ENCODE assay signal across 10 cellular contexts in the genomic region with DNA sequence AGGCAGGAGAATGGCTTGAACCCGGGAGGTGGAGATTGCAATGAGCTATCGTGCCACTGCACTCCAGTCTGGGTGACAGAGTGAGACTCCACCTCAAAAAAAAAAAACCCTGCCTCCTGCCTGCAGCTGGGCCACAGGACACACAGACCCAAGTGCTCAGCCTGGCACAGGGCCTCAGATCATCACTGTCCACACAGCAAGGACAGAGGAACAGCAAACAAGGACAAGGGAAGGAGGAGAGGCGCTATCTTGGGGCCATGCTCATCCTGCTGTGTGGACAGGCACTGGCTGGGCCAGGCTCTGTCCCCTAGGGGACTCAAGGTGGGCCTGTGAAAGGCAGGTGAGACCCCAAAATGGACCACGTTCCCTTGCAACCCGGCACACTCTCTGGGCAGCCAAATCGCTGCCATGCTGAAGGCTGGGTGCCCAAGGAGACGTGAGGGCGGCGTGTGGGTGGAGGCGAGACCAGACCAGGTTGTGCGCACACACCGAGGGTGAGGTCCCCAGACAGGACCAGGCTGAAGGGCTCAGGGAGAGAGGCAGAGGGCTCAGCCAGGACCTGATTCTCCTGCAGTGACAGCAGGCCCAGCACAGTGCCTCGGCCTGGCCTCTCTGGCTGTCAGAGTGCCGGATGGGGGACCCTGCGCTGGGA. TPM values are rescaled to one million over a fixed set of nuclear protein-coding genes. Genes with fewer than 3 reads are reported as not detected.
DNase-seq lines count a peak whose midpoint lies in the region; ATAC-seq and TF ChIP-seq lines count a peak whose summit lies in the region.
"Had no signal": no experiment of that assay in that cellular context is flagged by ENCODE, and none has a peak within 500 bp of the region (broad histone marks: within the 10 kb centered on the region; RNA-seq: fewer than 3 reads in every experiment).

No MANE protein-coding gene starts in this region.

- peaks cover 31% of the 10 kb centered on the region for H3K4me1 Mint-ChIP-seq in activated CD4-positive, alpha-beta T cell treated with anti-CD3 and anti-CD28 coated beads, Interleukin-2, amount 10 ng/mL, durations not matched to agents 24 days and 14 days
- H3K4me1 Mint-ChIP-seq in stimulated activated effector memory CD8-positive, alpha-beta T cell treated with anti-CD3 and anti-CD28 coated beads, Interleukin-12 subunit alpha, Interleukin-12 subunit beta, amount 100 ng/mL, for 72 hours = peaks cover 49% of the 10 kb centered on the region

- H3K9me3 Mint-ChIP-seq in activated CD4-positive, alpha-beta T cell treated with anti-CD3 and anti-CD28 coated beads, Interleukin-2, amount 10 ng/mL, durations not matched to agents 24 days and 14 days = no peaks in the 10 kb centered on the region
- no peaks in the 10 kb centered on the region for H3K9me3 Mint-ChIP-seq in activated naive CD4-positive, alpha-beta T cell treated with anti-CD3 and anti-CD28 coated beads, Interleukin-2, amount 50 U/mL, for 72 hours
- no peaks in the 10 kb centered on the region for H3K9me3 Mint-ChIP-seq in stimulated activated effector memory CD8-positive, alpha-beta T cell treated with anti-CD3 and anti-CD28 coated beads, Interleukin-12 subunit alpha, Interleukin-12 subunit beta, amount 100 ng/mL, for 72 hours

- H3K27me3 Mint-ChIP-seq in activated CD4-positive, alpha-beta T cell treated with anti-CD3 and anti-CD28 coated beads, Interleukin-2, amount 10 ng/mL, durations not matched to agents 24 days and 14 days = no peaks in the 10 kb centered on the region

- intact Hi-C loops in activated CD4-positive, alpha-beta T cell treated with anti-CD3 and anti-CD28 coated beads, Interleukin-2, amount 10 ng/mL, durations not matched to agents 24 days and 14 days (cut with micrococcal nuclease) = no loop called here
- intact Hi-C loops in right cardiac atrium (cut with DNase I) = no loop called here

- ATAC-seq in activated naive CD4-positive, alpha-beta T cell treated with anti-CD3 and anti-CD28 coated beads, Interleukin-2, amount 50 U/mL, for 72 hours = no peak
- peak in 1 of 2 donors; percentile 3 for ATAC-seq in right cardiac atrium
- ATAC-seq in stimulated activated effector memory CD8-positive, alpha-beta T cell treated with anti-CD3 and anti-CD28 coated beads, Interleukin-12 subunit alpha, Interleukin-12 subunit beta, amount 100 ng/mL, for 72 hours = no peak

- H3K4me3 Mint-ChIP-seq in activated CD4-positive, alpha-beta T cell treated with anti-CD3 and anti-CD28 coated beads, Interleukin-2, amount 10 ng/mL, durations not matched to agents 24 days and 14 days = peak overlapping the region; percentile 49
- H3K4me3 Mint-ChIP-seq in stimulated activated effector memory CD8-positive, alpha-beta T cell treated with anti-CD3 and anti-CD28 coated beads, Interleukin-12 subunit alpha, Interleukin-12 subunit beta, amount 100 ng/mL, for 72 hours = peak overlapping the region; percentile 72

- TF ChIP-seq CTCF in suprapubic skin (IDR thresholded peaks at IDR 0.05) = no peak

- no peak for TF ChIP-seq EP300 in suprapubic skin (IDR thresholded peaks at IDR 0.05)

- DNase-seq in activated CD4-positive, alpha-beta T cell treated with anti-CD3 and anti-CD28 coated beads, Interleukin-2, amount 10 ng/mL, durations not matched to agents 24 days and 14 days = no peak
- no peak for DNase-seq in activated CD4-positive, alpha-beta T cell treated with anti-CD3 and anti-CD28 coated beads for 48 hours
- DNase-seq in activated naive CD4-positive, alpha-beta T cell treated with anti-CD3 and anti-CD28 coated beads, Interleukin-2, amount 50 U/mL, for 72 hours (ENCODE audit: low spot score in 2 of 2) = no peak
- DNase-seq in right cardiac atrium (peak; percentile 44 to 80 (median 73)), GM03348 (ENCODE audit: low spot score) (no peak), suprapubic skin (ENCODE audit: low spot score in 2 of 2) (no peak), HK-2 (ENCODE audit: unreplicated experiment) (no peak)
- DNase-seq in stimulated activated effector memory CD8-positive, alpha-beta T cell treated with anti-CD3 and anti-CD28 coated beads, Interleukin-12 subunit alpha, Interleukin-12 subunit beta, amount 100 ng/mL, for 72 hours (ENCODE audit: low spot score in 2 of 2) = no peak
- DNase-seq: NCI-H1048, retina had no signal

- H3K27ac ChIP-seq in right cardiac atrium (ENCODE audit: low read length) = peak overlapping the region; percentile 22
- no peak overlapping the region for H3K27ac ChIP-seq in suprapubic skin

- peaks cover 11% of the 10 kb centered on the region for H3K4me1 ChIP-seq in right cardiac atrium (ENCODE audit: control insufficient read depth, insufficient read depth, low read length)
- peaks cover 67% of the 10 kb centered on the region for H3K4me1 ChIP-seq in suprapubic skin

- WGBS in right cardiac atrium = 72% methylated on average over 15 of the region's 15 CpGs
- 77% methylated on average over 2 of the region's 15 CpGs for WGBS in suprapubic skin

- H3K36me3 Mint-ChIP-seq in activated CD4-positive, alpha-beta T cell treated with anti-CD3 and anti-CD28 coated beads, Interleukin-2, amount 10 ng/mL, durations not matched to agents 24 days and 14 days (ENCODE audit: low read depth) = peaks cover 18% of the 10 kb centered on the region
- peaks cover 0 to 6% of the 10 kb centered on the region in 2 donors for H3K36me3 Mint-ChIP-seq in activated naive CD4-positive, alpha-beta T cell treated with anti-CD3 and anti-CD28 coated beads, Interleukin-2, amount 50 U/mL, for 72 hours
- H3K36me3 Mint-ChIP-seq in stimulated activated effector memory CD8-positive, alpha-beta T cell treated with anti-CD3 and anti-CD28 coated beads, Interleukin-12 subunit alpha, Interleukin-12 subunit beta, amount 100 ng/mL, for 72 hours = peaks cover 68% of the 10 kb centered on the region

- H3K9me3 ChIP-seq in right cardiac atrium (ENCODE audit: control insufficient read depth, low read length) = no peaks in the 10 kb centered on the region
- no peaks in the 10 kb centered on the region for H3K9me3 ChIP-seq in suprapubic skin

- TF ChIP-seq POLR2A in suprapubic skin (IDR thresholded peaks at IDR 0.05) = no peak

- H3K27me3 ChIP-seq in right cardiac atrium (ENCODE audit: control insufficient read depth, insufficient read depth) = no peaks in the 10 kb centered on the region
- H3K27me3 ChIP-seq in suprapubic skin = no peaks in the 10 kb centered on the region

- H3K36me3 ChIP-seq in suprapubic skin = peaks cover 39% of the 10 kb centered on the region

- no peak overlapping the region for H3K4me3 ChIP-seq in right cardiac atrium (ENCODE audit: low read length)
- H3K4me3 ChIP-seq in suprapubic skin = no peak overlapping the region

- H3K27ac Mint-ChIP-seq in activated CD4-positive, alpha-beta T cell treated with anti-CD3 and anti-CD28 coated beads, Interleukin-2, amount 10 ng/mL, durations not matched to agents 24 days and 14 days = peak overlapping the region; percentile 16
- H3K27ac Mint-ChIP-seq in activated naive CD4-positive, alpha-beta T cell treated with anti-CD3 and anti-CD28 coated beads, Interleukin-2, amount 50 U/mL, for 72 hours = peak overlapping the region; percentile 60 to 88
- peak overlapping the region; percentile 93 for H3K27ac Mint-ChIP-seq in stimulated activated effector memory CD8-positive, alpha-beta T cell treated with anti-CD3 and anti-CD28 coated beads, Interleukin-12 subunit alpha, Interleukin-12 subunit beta, amount 100 ng/mL, for 72 hours

RNA-seq across cellular contexts. Expression of a gene that starts 9.1 kb away (rescaled TPM):
- total RNA-seq in activated CD4-positive, alpha-beta T cell treated with anti-CD3 and anti-CD28 coated beads, Interleukin-2, amount 10 ng/mL, durations not matched to agents 24 days and 14 days = 48.1 and 49.5 TPM in 2 replicates
- 10 to 100 TPM; 21.3 to 32.7 TPM for total RNA-seq in activated naive CD4-positive, alpha-beta T cell treated with anti-CD3 and anti-CD28 coated beads, Interleukin-2, amount 50 U/mL, for 72 hours
- 10 to 100 TPM; 35.5 to 47.0 (median 44.0) TPM for total RNA-seq in right cardiac atrium
- 36.5 TPM for polyA plus RNA-seq in right cardiac atrium
- 10 to 100 TPM; 32.3 to 80.1 (median 52.5) TPM for total RNA-seq in suprapubic skin

RNA-seq across cellular contexts. Expression of a gene that starts 22.6 kb away (rescaled TPM):
- total RNA-seq in activated CD4-positive, alpha-beta T cell treated with anti-CD3 and anti-CD28 coated beads, Interleukin-2, amount 10 ng/mL, durations not matched to agents 24 days and 14 days = 26.0 and 26.9 TPM in 2 replicates
- 10 to 100 TPM in 1 of 2 donors, 1 to 10 TPM in 1; 10.0 to 21.4 TPM for total RNA-seq in activated naive CD4-positive, alpha-beta T cell treated with anti-CD3 and anti-CD28 coated beads, Interleukin-2, amount 50 U/mL, for 72 hours
- 10 to 100 TPM; 12.3 to 16.1 (median 13.6) TPM for total RNA-seq in right cardiac atrium
- 9.8 TPM for polyA plus RNA-seq in right cardiac atrium
- 10 to 100 TPM; 17.7 to 32.4 (median 24.3) TPM for total RNA-seq in suprapubic skin

RNA-seq across cellular contexts. Expression of a gene that starts 32.3 kb away (rescaled TPM):
- 34.4 and 37.5 TPM in 2 replicates for total RNA-seq in activated CD4-positive, alpha-beta T cell treated with anti-CD3 and anti-CD28 coated beads, Interleukin-2, amount 10 ng/mL, durations not matched to agents 24 days and 14 days
- 10 to 100 TPM in 1 of 2 donors, 1 to 10 TPM in 1; 8.2 to 65.4 TPM for total RNA-seq in activated naive CD4-positive, alpha-beta T cell treated with anti-CD3 and anti-CD28 coated beads, Interleukin-2, amount 50 U/mL, for 72 hours
- total RNA-seq in right cardiac atrium (1 to 10 TPM; 3.3 to 4.9 (median 3.8) TPM), suprapubic skin (10 to 100 TPM in 2 of 4 donors, 1 to 10 TPM in 2; 7.2 to 15.8 (median 9.6) TPM)
- 4.8 TPM for polyA plus RNA-seq in right cardiac atrium

RNA-seq across cellular contexts. Expression of a gene that starts 33.8 kb away (rescaled TPM):
- 79.5 and 81.3 TPM in 2 replicates for total RNA-seq in activated CD4-positive, alpha-beta T cell treated with anti-CD3 and anti-CD28 coated beads, Interleukin-2, amount 10 ng/mL, durations not matched to agents 24 days and 14 days
- total RNA-seq in activated naive CD4-positive, alpha-beta T cell treated with anti-CD3 and anti-CD28 coated beads, Interleukin-2, amount 50 U/mL, for 72 hours = 10 to 100 TPM; 82.1 to 82.7 TPM
- 10 to 100 TPM; 42.5 to 44.7 (median 43.5) TPM for total RNA-seq in right cardiac atrium
- 29.6 TPM for polyA plus RNA-seq in right cardiac atrium
- 10 to 100 TPM; 70.7 to 93.0 (median 83.9) TPM for total RNA-seq in suprapubic skin

RNA-seq across cellular contexts. Expression of a gene that starts 52.2 kb away (rescaled TPM):
- total RNA-seq in activated CD4-positive, alpha-beta T cell treated with anti-CD3 and anti-CD28 coated beads, Interleukin-2, amount 10 ng/mL, durations not matched to agents 24 days and 14 days = 42.3 and 43.1 TPM in 2 replicates
- total RNA-seq in activated naive CD4-positive, alpha-beta T cell treated with anti-CD3 and anti-CD28 coated beads, Interleukin-2, amount 50 U/mL, for 72 hours = 10 to 100 TPM; 30.7 to 41.9 TPM
- total RNA-seq in right cardiac atrium (10 to 100 TPM; 43.1 to 51.0 (median 49.9) TPM), suprapubic skin (10 to 100 TPM; 36.4 to 62.0 (median 53.7) TPM)
- 32.2 TPM for polyA plus RNA-seq in right cardiac atrium

Comparison
In these comparisons a context has a peak if more than half of its experiments do, and no peak if none do; other contexts are left out.
1. DNase-seq: peak in right cardiac atrium (3 of 3); none in activated CD4-positive, alpha-beta T cell treated with anti-CD3 and anti-CD28 coated beads, Interleukin-2, amount 10 ng/mL, durations not matched to agents 24 days and 14 days (single experiment), activated CD4-positive, alpha-beta T cell treated with anti-CD3 and anti-CD28 coated beads for 48 hours (single experiment), activated naive CD4-positive, alpha-beta T cell treated with anti-CD3 and anti-CD28 coated beads, Interleukin-2, amount 50 U/mL, for 72 hours (0 of 2), stimulated activated effector memory CD8-positive, alpha-beta T cell treated with anti-CD3 and anti-CD28 coated beads, Interleukin-12 subunit alpha, Interleukin-12 subunit beta, amount 100 ng/mL, for 72 hours (0 of 2), GM03348 (single experiment), suprapubic skin (0 of 2) and HK-2 (single experiment).
2. H3K27ac Mint-ChIP-seq: peak in every context shown above with its lines; median percentile 93 in stimulated activated effector memory CD8-positive, alpha-beta T cell treated with anti-CD3 and anti-CD28 coated beads, Interleukin-12 subunit alpha, Interleukin-12 subunit beta, amount 100 ng/mL, for 72 hours; 74 in activated naive CD4-positive, alpha-beta T cell treated with anti-CD3 and anti-CD28 coated beads, Interleukin-2, amount 50 U/mL, for 72 hours; 16 in activated CD4-positive, alpha-beta T cell treated with anti-CD3 and anti-CD28 coated beads, Interleukin-2, amount 10 ng/mL, durations not matched to agents 24 days and 14 days.